In the genomic region with DNA sequence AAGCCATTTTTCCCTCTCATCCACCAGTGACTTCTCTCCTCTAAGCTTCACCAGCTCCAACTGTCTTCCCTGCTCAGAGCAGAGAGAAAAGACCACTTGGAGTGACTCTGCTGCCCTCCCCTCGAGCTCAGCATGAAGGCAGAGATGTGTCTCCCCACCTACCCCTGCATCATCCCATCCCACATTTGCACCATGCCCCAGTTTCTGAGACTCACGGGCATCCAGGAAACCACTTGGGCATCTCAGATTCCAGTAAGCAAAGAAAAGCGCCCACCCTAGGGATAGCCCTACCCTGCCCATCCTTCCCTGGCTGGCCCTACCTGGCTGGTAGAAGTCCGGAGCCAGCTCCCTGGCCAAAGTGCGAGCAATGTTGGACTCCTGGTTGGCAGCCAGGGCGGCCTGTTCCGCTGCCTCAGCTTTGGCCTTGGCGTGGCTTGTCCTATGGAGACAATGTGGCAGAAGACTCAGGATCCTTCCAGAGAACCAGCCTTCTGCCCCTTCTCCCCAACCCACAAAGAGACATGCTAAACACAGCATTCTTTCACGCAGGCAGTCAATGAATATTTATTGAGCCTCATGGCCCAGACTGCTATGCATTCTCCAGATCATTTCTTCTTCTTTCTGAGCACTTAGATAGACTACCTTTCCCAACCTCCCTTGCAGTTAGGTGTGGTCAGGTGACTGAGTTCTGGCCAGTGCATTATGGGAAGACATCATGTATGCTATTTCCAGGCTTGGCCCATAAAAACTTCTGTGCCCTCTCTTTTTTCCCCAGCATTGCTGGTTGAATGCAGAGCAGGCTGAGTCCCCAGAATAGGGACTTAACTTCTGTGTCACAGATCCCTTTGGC, we compare ENCODE assay signal across 1 cellular context.
TF ChIP-seq lines count a peak whose summit lies in the region.

No MANE protein-coding gene starts in this region.

TF ChIP-seq in H1, 55 proteins besides CTCF, POLR2A, EP300 and RAD21 (continued from another document):
- no peak for TF ChIP-seq FOSL1 (IDR thresholded peaks at IDR 0.05; ENCODE audit: insufficient read depth, low read depth, low read length)
- TF ChIP-seq, protein P1, sequence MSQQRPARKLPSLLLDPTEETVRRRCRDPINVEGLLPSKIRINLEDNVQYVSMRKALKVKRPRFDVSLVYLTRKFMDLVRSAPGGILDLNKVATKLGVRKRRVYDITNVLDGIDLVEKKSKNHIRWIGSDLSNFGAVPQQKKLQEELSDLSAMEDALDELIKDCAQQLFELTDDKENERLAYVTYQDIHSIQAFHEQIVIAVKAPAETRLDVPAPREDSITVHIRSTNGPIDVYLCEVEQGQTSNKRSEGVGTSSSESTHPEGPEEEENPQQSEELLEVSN (IDR thresholded peaks at IDR 0.05), result no peak
- TF ChIP-seq RFX5 (IDR thresholded peaks at IDR 0.05; ENCODE audit: borderline replicate concordance, low read depth, low read length), result no peak
- TF ChIP-seq ZNF274 (IDR thresholded peaks at IDR 0.05; ENCODE audit: borderline replicate concordance, extremely low read depth, low read length), result no peak
